Comparison of ENCODE assay signal across 1 cellular context in the genomic region with DNA sequence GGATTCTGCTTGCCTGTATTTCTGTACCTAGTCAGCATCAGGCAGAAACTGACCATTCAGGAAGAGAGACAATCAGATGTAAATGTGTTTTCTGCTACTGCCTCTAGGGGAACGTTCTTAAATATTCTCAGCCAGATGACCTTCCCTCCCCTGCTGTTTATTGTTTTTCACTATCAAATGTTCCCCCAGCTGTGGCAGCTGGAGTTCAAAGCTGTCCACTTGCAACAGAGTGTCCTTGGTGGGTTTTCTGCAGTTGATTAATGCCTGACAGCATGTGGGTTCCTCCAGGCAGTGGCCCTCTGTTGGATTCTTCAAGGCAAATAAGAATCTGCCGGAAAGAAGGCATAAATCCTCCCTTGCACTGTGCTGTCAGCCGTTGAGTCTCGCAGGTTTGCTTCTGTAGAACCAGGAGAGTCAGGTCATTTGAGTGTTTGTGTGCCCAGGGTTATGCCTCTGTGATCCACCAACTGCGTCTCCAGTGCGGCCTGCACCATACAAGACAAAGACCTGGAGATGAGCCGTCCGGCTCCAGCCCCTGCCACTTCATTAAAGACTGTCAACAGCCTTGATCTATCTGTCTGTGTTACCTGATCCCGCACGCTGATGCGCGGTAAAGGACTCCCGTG.
TF ChIP-seq lines count a peak whose summit lies in the region.

No MANE protein-coding gene starts in this region.

TF ChIP-seq in GM12878, 131 proteins besides CTCF, POLR2A, EP300 and RAD21 (continued from another document):
- TF ChIP-seq RBBP5 (conservative IDR thresholded peaks at IDR 0.05) (no peak), ZNF622 (IDR thresholded peaks at IDR 0.05) (no peak), ZNF274 (IDR thresholded peaks at IDR 0.05; ENCODE audit: insufficient read depth, insufficient read length) (no peak), SREBF2 (IDR thresholded peaks at IDR 0.05; ENCODE audit: low read length) (no peak), RCOR1 (conservative IDR thresholded peaks at IDR 0.05; ENCODE audit: low read depth, low read length) (no peak)
- TF ChIP-seq, protein P1, sequence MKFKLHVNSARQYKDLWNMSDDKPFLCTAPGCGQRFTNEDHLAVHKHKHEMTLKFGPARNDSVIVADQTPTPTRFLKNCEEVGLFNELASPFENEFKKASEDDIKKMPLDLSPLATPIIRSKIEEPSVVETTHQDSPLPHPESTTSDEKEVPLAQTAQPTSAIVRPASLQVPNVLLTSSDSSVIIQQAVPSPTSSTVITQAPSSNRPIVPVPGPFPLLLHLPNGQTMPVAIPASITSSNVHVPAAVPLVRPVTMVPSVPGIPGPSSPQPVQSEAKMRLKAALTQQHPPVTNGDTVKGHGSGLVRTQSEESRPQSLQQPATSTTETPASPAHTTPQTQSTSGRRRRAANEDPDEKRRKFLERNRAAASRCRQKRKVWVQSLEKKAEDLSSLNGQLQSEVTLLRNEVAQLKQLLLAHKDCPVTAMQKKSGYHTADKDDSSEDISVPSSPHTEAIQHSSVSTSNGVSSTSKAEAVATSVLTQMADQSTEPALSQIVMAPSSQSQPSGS (IDR thresholded peaks at IDR 0.05; ENCODE audit: low read length): no peak
- TF ChIP-seq, protein P2, sequence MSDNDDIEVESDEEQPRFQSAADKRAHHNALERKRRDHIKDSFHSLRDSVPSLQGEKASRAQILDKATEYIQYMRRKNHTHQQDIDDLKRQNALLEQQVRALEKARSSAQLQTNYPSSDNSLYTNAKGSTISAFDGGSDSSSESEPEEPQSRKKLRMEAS (IDR thresholded peaks at IDR 0.05; ENCODE audit: low read depth, low read length): no peak
